8 cellular contexts compared by ENCODE assay signal in the genomic region with DNA sequence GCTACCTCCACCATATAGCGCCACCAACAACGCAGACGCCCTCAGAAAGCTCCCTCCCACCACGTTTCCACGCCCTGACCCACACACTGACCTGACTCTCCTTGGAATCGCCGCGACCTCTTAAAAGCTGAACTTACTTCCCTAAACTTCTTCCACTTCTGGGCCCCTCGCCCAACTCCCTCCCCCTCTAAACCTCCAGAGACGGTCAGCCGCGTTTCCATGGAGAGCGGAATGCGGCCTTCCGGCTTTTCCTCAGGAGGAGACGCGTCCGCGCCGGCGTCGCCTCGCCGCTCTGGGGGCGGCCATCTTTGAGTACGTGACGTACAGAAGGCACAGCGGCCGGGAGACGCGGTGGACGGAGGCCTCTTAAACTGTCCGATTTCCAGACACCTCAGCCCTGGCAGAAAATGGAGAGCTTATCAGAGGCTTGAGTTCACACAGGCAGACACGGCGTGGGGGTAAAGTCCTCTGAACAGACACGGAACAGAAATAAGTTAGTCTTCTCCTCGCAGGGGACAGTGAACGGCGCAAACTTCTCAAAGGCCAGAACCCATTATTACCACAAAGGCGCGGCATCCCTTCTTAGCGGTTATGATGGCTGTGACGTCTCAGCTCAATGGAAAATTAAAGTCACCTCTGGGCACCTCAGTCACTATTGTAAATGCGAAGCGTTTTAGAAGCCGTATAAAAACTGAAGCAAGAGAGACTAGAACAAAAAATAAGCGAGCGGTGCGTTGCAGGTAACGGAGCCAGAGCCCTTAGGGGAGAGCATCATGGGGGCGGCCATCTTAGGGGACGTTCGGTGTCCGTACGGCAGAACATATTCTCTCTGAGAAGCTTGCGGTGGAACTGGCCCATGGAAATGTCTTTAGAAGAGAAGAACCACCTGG. TPM values are rescaled to one million over a fixed set of nuclear protein-coding genes. Genes with fewer than 3 reads are reported as not detected.
DNase-seq lines count a peak whose midpoint lies in the region; ATAC-seq and TF ChIP-seq lines count a peak whose summit lies in the region.

Gene ZNF432, minus strand, starts transcription at position 235 of the 890 bp plus-strand sequence. CDS start 1,970 bp downstream, outside the sequence.

- H3K27ac Mint-ChIP-seq in natural killer cell = peak within 1 kb of the TSS; percentile 99 to 100

- no peak for TF ChIP-seq CTCF in natural killer cell (IDR thresholded peaks at IDR 0.05)

- H3K36me3 Mint-ChIP-seq in natural killer cell = peaks cover 33% of the 10 kb centered on the region

- peak within 1 kb of the TSS; percentile 98 for H3K4me3 Mint-ChIP-seq in natural killer cell

- no peaks in the 10 kb centered on the region for H3K27me3 Mint-ChIP-seq in natural killer cell (ENCODE audit: low read depth in 2 of 2)

- DNase-seq in DMS153 (lab: John Stamatoyannopoulos, UW) (peak; percentile 79), KBM-7 (peak; percentile 96), RPMI7951 (ENCODE audit: low read depth) (peak; percentile 90), fibroblast of peridontal ligament (ENCODE audit: extremely low read depth) (peak; percentile 95), natural killer cell (peak; percentile 84)
- peak; percentile 72 for DNase-seq in activated T-helper 9 cell treated with anti-CD3 and anti-CD28 coated beads, Interleukin-2, amount 50 U/mL, for 16 hours (ENCODE audit: low read depth)
- DNase-seq in stimulated activated naive CD4-positive, alpha-beta T cell (lab: John Stamatoyannopoulos, UW) = peak; percentile 60 to 94 (median 76)

- ATAC-seq in GM21619 (IDR thresholded peaks at IDR 0.05; ENCODE audit: unreplicated experiment) = peak; percentile 91
- peak; percentile 84 to 94 (median 88) for ATAC-seq in natural killer cell

- in situ Hi-C loops in KBM-7 (cut with MboI; ENCODE audit: low pct_unique_long_range_greater_than_20kb, low sequenced_read_pairs) = no loop called here

- H3K4me1 Mint-ChIP-seq in natural killer cell = peaks cover 26 to 32% of the 10 kb centered on the region in 2 donors

- intact Hi-C loops in natural killer cell (cut with micrococcal nuclease) = loop anchor here (1.0 to 2.0 kb wide), 5 partner anchors 21 to 140 kb away; partner anchors contain the start of genes ZNF350, ZNF613, ZNF614 and ZNF615

- H3K9me3 Mint-ChIP-seq in natural killer cell = peaks cover 5 to 16% of the 10 kb centered on the region in 2 donors

RNA-seq across cellular contexts. Expression of gene ZNF432, which starts in this region (rescaled TPM):
- total RNA-seq in RPMI7951 (2014; rRNA removed; shearing (Covaris generic)) = 7.1 and 7.6 TPM in 2 replicates
- 10 to 100 TPM; 19.7 to 33.7 (median 32.4) TPM for total RNA-seq in natural killer cell

Comparison
In these comparisons a context has a peak if more than half of its experiments do, and no peak if none do; other contexts are left out.
1. Peak in every context shown above with its lines: DNase-seq and ATAC-seq.